Comparison of ENCODE assay signal across 21 cellular contexts in the genomic region with DNA sequence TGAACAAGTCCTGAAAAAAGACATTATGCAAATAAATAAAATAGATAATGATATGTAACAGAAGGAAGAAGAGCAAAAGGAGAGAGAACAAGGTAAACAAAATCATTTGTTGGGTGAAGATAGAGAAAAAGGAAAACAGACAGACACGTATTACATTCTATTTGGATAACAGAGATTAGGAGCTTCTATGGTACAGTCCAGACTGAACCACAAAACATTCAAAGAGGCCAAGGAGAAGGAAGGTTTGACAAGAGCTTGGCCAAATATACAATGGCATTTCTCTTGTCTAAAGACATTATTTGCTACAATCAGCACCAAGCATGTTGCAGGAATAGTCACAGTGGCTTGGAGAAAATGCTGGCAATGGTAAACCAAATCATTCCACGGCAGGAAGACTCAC. TPM values are rescaled to one million over a fixed set of nuclear protein-coding genes. Genes with fewer than 3 reads are reported as not detected.
DNase-seq lines count a peak whose midpoint lies in the region; ATAC-seq and TF ChIP-seq lines count a peak whose summit lies in the region.
"Had no signal": no experiment of that assay in that cellular context is flagged by ENCODE, and none has a peak within 500 bp of the region (broad histone marks: within the 10 kb centered on the region; RNA-seq: fewer than 3 reads in every experiment).

No MANE protein-coding gene starts in this region.

- no peaks in the 10 kb centered on the region for H3K9me3 Mint-ChIP-seq in activated CD8-positive, alpha-beta memory T cell treated with anti-CD3 and anti-CD28 coated beads, Interleukin-2, amount 10 ng/mL, durations not matched to agents 7 days and 5 days (ENCODE audit: low read depth)
- no peaks in the 10 kb centered on the region for H3K9me3 Mint-ChIP-seq in activated CD8-positive, alpha-beta T cell treated with anti-CD3 and anti-CD28 coated beads for 36 hours
- H3K9me3 Mint-ChIP-seq in stimulated activated memory B cell treated with anti-CD40 and anti-IgM and Interleukin-4, amounts not matched to agents 10 μg/mL and 1 μg/mL and 100 μg/mL, for 72 hours, result no peaks in the 10 kb centered on the region
- H3K9me3 Mint-ChIP-seq: GM23338 had no signal

- no peaks in the 10 kb centered on the region for H3K9me3 ChIP-seq in HEK293 (ENCODE audit: control insufficient read depth, insufficient read depth, low read depth, low read length)
- no peaks in the 10 kb centered on the region for H3K9me3 ChIP-seq in OCI-LY7 (ENCODE audit: low read length)
- H3K9me3 ChIP-seq: HAP-1 had no signal

- ATAC-seq in activated CD8-positive, alpha-beta memory T cell treated with anti-CD3 and anti-CD28 coated beads, Interleukin-2, amount 10 ng/mL, durations not matched to agents 7 days and 5 days, result no peak
- ATAC-seq in activated CD8-positive, alpha-beta T cell treated with anti-CD3 and anti-CD28 coated beads for 36 hours, result no peak
- no peak for ATAC-seq in stimulated activated memory B cell treated with anti-CD40 and anti-IgM and Interleukin-4, amounts not matched to agents 10 μg/mL and 1 μg/mL and 100 μg/mL, for 72 hours
- ATAC-seq: GM23338, Panc1 had no signal

- H3K4me3 ChIP-seq in HEK293 (ENCODE audit: low read depth, low read length) (no peak overlapping the region), OCI-LY7 (ENCODE audit: low read depth, low read length, poor library complexity, severe bottlenecking) (no peak overlapping the region)
- H3K4me3 ChIP-seq: GM23338, HAP-1 had no signal

- TF ChIP-seq CTCF in HEK293 (tag by site-specific recombination; IDR thresholded peaks at IDR 0.05) (no peak), OCI-LY7 (conservative IDR thresholded peaks at IDR 0.05; ENCODE audit: low read length) (no peak)
- TF ChIP-seq CTCF in activated CD8-positive, alpha-beta T cell treated with anti-CD3 and anti-CD28 coated beads for 36 hours (IDR thresholded peaks at IDR 0.05), result no peak

- H3K4me1 Mint-ChIP-seq in activated CD8-positive, alpha-beta memory T cell treated with anti-CD3 and anti-CD28 coated beads, Interleukin-2, amount 10 ng/mL, durations not matched to agents 7 days and 5 days, result peaks cover 73% of the 10 kb centered on the region
- peaks cover 59% of the 10 kb centered on the region for H3K4me1 Mint-ChIP-seq in activated CD8-positive, alpha-beta T cell treated with anti-CD3 and anti-CD28 coated beads for 36 hours (ENCODE audit: low read depth)
- H3K4me1 Mint-ChIP-seq in stimulated activated memory B cell treated with anti-CD40 and anti-IgM and Interleukin-4, amounts not matched to agents 10 μg/mL and 1 μg/mL and 100 μg/mL, for 72 hours, result no peaks in the 10 kb centered on the region
- H3K4me1 Mint-ChIP-seq: GM23338 had no signal

- H3K4me1 ChIP-seq in HEK293 (ENCODE audit: control insufficient read depth, insufficient read depth, low read length) (no peaks in the 10 kb centered on the region), OCI-LY7 (ENCODE audit: insufficient read depth, low read length, poor library complexity, severe bottlenecking) (no peaks in the 10 kb centered on the region)
- H3K4me1 ChIP-seq: HAP-1 had no signal

- CTCF ChIA-PET in activated CD8-positive, alpha-beta memory T cell treated with anti-CD3 and anti-CD28 coated beads, Interleukin-2, amount 10 ng/mL, durations not matched to agents 7 days and 5 days (lab: Charles Lee), result interaction anchor here (1.8 to 3.3 kb wide), 2 partner anchors 11 to 221 kb away, joined by 6 to 16 read pairs; no protein-coding TSS in a partner anchor
- CTCF ChIA-PET in HEK293 (lab: Yijun Ruan, JAX), result no interaction called here
- CTCF ChIA-PET in activated CD8-positive, alpha-beta T cell treated with anti-CD3 and anti-CD28 coated beads for 36 hours (lab: Charles Lee), result interaction anchor here (3.2 kb wide), 1 partner anchor 30 kb away, joined by 14 read pairs; no protein-coding TSS in a partner anchor
- CTCF ChIA-PET in OCI-LY7 (lab: Charles Lee; ENCODE audit: unreplicated experiment), result no interaction called here

- H3K79me2 ChIP-seq in OCI-LY7 (ENCODE audit: insufficient read depth, low read depth, low read length), result no peaks in the 10 kb centered on the region

- H3K4me3 Mint-ChIP-seq in activated CD8-positive, alpha-beta memory T cell treated with anti-CD3 and anti-CD28 coated beads, Interleukin-2, amount 10 ng/mL, durations not matched to agents 7 days and 5 days, result no peak overlapping the region
- no peak overlapping the region for H3K4me3 Mint-ChIP-seq in activated CD8-positive, alpha-beta T cell treated with anti-CD3 and anti-CD28 coated beads for 36 hours
- no peak overlapping the region for H3K4me3 Mint-ChIP-seq in stimulated activated memory B cell treated with anti-CD40 and anti-IgM and Interleukin-4, amounts not matched to agents 10 μg/mL and 1 μg/mL and 100 μg/mL, for 72 hours
- H3K4me3 Mint-ChIP-seq: GM23338 had no signal

- no TSS peak for BruUV-seq in OCI-LY7 (replicated peaks; lab: Mats Ljungman, UMichigan)

- intact Hi-C loops in activated CD8-positive, alpha-beta T cell treated with anti-CD3 and anti-CD28 coated beads for 36 hours (cut with micrococcal nuclease), result no loop called here
- intact Hi-C loops in OCI-LY7 (cut with micrococcal nuclease; ENCODE audit: unreplicated experiment), result no loop called here

- no peaks in the 10 kb centered on the region for H3K27me3 Mint-ChIP-seq in activated CD8-positive, alpha-beta memory T cell treated with anti-CD3 and anti-CD28 coated beads, Interleukin-2, amount 10 ng/mL, durations not matched to agents 7 days and 5 days
- H3K27me3 Mint-ChIP-seq in activated CD8-positive, alpha-beta T cell treated with anti-CD3 and anti-CD28 coated beads for 36 hours, result no peaks in the 10 kb centered on the region
- H3K27me3 Mint-ChIP-seq in stimulated activated memory B cell treated with anti-CD40 and anti-IgM and Interleukin-4, amounts not matched to agents 10 μg/mL and 1 μg/mL and 100 μg/mL, for 72 hours, result no peaks in the 10 kb centered on the region

- DNase-seq in activated CD8-positive, alpha-beta memory T cell treated with anti-CD3 and anti-CD28 coated beads, Interleukin-2, amount 10 ng/mL, durations not matched to agents 7 days and 5 days, result no peak
- DNase-seq in activated CD8-positive, alpha-beta memory T cell treated with anti-CD3 and anti-CD28 coated beads for 24 hours, result no peak
- DNase-seq in activated CD8-positive, alpha-beta T cell treated with anti-CD3 and anti-CD28 coated beads for 36 hours, result no peak
- DNase-seq in OCI-LY7 (ENCODE audit: low spot score), result no peak
- no peak for DNase-seq in Ammon's horn (ENCODE audit: low spot score)
- DNase-seq: C1 segment of cervical spinal cord; KG1; NCI-H1105; NCI-H146; NCI-H2029 treated with DMSO at 0.1 percent for 48 hours; NCI-H345; NCI-H524; NCI-H774; NK-92 treated with Interleukin-12 subunit alpha and Interleukin-12 subunit beta, amount 100 ng/mL, for 24 hours; SIG-M5 had no signal

- H3K4me2 ChIP-seq in OCI-LY7 (ENCODE audit: low read length), result no peak overlapping the region
- H3K4me2 ChIP-seq: GM23338 had no signal

- H3K27ac ChIP-seq in HEK293 (ENCODE audit: extremely low read depth, low read depth, low read length) (no peak overlapping the region), OCI-LY7 (ENCODE audit: low read depth, low read length, poor library complexity, severe bottlenecking) (no peak overlapping the region)
- H3K27ac ChIP-seq: HL-60 had no signal

- H3K36me3 ChIP-seq in HEK293 (ENCODE audit: control insufficient read depth in 2 of 2, insufficient read depth in 1 of 2, low read length in 2 of 2) (peaks cover 51 to 70% of the 10 kb centered on the region in 2 experiments), OCI-LY7 (ENCODE audit: insufficient read depth, low read length) (peaks cover 31% of the 10 kb centered on the region; the same call in 1 of the 2 replicates)

- peak overlapping the region; percentile 13 for H3K27ac Mint-ChIP-seq in activated CD8-positive, alpha-beta memory T cell treated with anti-CD3 and anti-CD28 coated beads, Interleukin-2, amount 10 ng/mL, durations not matched to agents 7 days and 5 days
- H3K27ac Mint-ChIP-seq in activated CD8-positive, alpha-beta T cell treated with anti-CD3 and anti-CD28 coated beads for 36 hours, result peak overlapping the region; percentile 43
- peak overlapping the region; percentile 22 for H3K27ac Mint-ChIP-seq in stimulated activated memory B cell treated with anti-CD40 and anti-IgM and Interleukin-4, amounts not matched to agents 10 μg/mL and 1 μg/mL and 100 μg/mL, for 72 hours
- H3K27ac Mint-ChIP-seq: GM23338 had no signal

- peaks cover 54% of the 10 kb centered on the region for H3K36me3 Mint-ChIP-seq in activated CD8-positive, alpha-beta memory T cell treated with anti-CD3 and anti-CD28 coated beads, Interleukin-2, amount 10 ng/mL, durations not matched to agents 7 days and 5 days
- peaks cover 60% of the 10 kb centered on the region for H3K36me3 Mint-ChIP-seq in activated CD8-positive, alpha-beta T cell treated with anti-CD3 and anti-CD28 coated beads for 36 hours (ENCODE audit: low read depth)
- peaks cover 54% of the 10 kb centered on the region for H3K36me3 Mint-ChIP-seq in stimulated activated memory B cell treated with anti-CD40 and anti-IgM and Interleukin-4, amounts not matched to agents 10 μg/mL and 1 μg/mL and 100 μg/mL, for 72 hours

- no peaks in the 10 kb centered on the region for H4K20me1 ChIP-seq in OCI-LY7 (ENCODE audit: insufficient read depth, low read length)

- H2AFZ ChIP-seq in OCI-LY7 (ENCODE audit: low read length), result no peak overlapping the region
- H2AFZ ChIP-seq: GM23338 had no signal

- no peaks in the 10 kb centered on the region for H3K9me2 ChIP-seq in OCI-LY7 (ENCODE audit: insufficient read depth, low read length)

- POLR2A ChIA-PET in HEK293 (lab: Yijun Ruan, JAX), result no interaction called here
- POLR2A ChIA-PET in activated CD8-positive, alpha-beta T cell treated with anti-CD3 and anti-CD28 coated beads for 36 hours (lab: Charles Lee), result no interaction called here
- POLR2A ChIA-PET in OCI-LY7 (lab: Charles Lee), result no interaction called here

RNA-seq across cellular contexts. Expression of a gene that starts 29.2 kb away (rescaled TPM):
- total RNA-seq in activated CD8-positive, alpha-beta memory T cell treated with anti-CD3 and anti-CD28 coated beads, Interleukin-2, amount 10 ng/mL, durations not matched to agents 7 days and 5 days, result 10 to 100 TPM; 46.7 to 60.9 TPM
- 10 to 100 TPM; 39.6 to 40.4 TPM for total RNA-seq in activated CD8-positive, alpha-beta T cell treated with anti-CD3 and anti-CD28 coated beads for 36 hours
- 10.2 and 12.5 TPM in 2 replicates for total RNA-seq in OCI-LY7 (2014; rRNA removed; shearing (Covaris generic))
- 17.8 and 18.8 TPM in 2 replicates for total RNA-seq in OCI-LY7 (2022)

RNA-seq across cellular contexts. Expression of a gene that starts 29.3 kb away (rescaled TPM):
- 10 to 100 TPM; 18.6 to 18.8 TPM for total RNA-seq in activated CD8-positive, alpha-beta memory T cell treated with anti-CD3 and anti-CD28 coated beads, Interleukin-2, amount 10 ng/mL, durations not matched to agents 7 days and 5 days
- total RNA-seq in activated CD8-positive, alpha-beta T cell treated with anti-CD3 and anti-CD28 coated beads for 36 hours, result 10 to 100 TPM in 1 of 2 experiments, 1 to 10 TPM in 1; 9.6 to 12.7 TPM
- 3.8 and 5.6 TPM in 2 replicates for total RNA-seq in OCI-LY7 (2014; rRNA removed; shearing (Covaris generic))
- total RNA-seq in OCI-LY7 (2022), result 5.8 and 12.1 TPM in 2 replicates

Comparison
In these comparisons a context has a peak if more than half of its experiments do, and no peak if none do; other contexts are left out.
1. CTCF ChIA-PET loops: an anchor here in activated CD8-positive, alpha-beta memory T cell treated with anti-CD3 and anti-CD28 coated beads, Interleukin-2, amount 10 ng/mL, durations not matched to agents 7 days and 5 days (1.8 to 3.3 kb wide) and activated CD8-positive, alpha-beta T cell treated with anti-CD3 and anti-CD28 coated beads for 36 hours (3.2 kb wide); none called in HEK293 and OCI-LY7.